Comparison of ENCODE assay signal across 15 cellular contexts in the genomic region with DNA sequence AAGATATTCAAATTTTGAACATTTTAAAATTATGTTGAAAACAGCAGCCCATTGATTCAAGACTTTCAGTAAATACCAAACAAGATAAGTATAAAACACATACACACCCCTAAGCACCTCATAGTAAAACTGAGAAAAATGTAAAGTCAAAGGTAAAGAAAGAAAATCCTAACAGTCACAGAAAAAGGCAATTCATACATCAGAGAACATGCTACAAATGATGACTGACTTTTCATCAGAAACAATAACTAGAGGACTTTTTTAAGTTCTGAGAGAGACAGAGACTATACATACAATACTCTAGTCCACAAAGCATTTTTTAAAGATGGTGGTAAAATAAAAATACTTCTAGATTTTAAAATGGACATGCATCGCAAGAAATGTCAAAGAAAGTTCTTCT.
DNase-seq lines count a peak whose midpoint lies in the region; ATAC-seq lines count a peak whose summit lies in the region.
"Had no signal": no experiment of that assay in that cellular context is flagged by ENCODE, and none has a peak within 500 bp of the region (broad histone marks: within the 10 kb centered on the region; RNA-seq: fewer than 3 reads in every experiment).

No MANE protein-coding gene starts in this region.

- no peaks in the 10 kb centered on the region for H3K36me3 Mint-ChIP-seq in activated CD4-positive, alpha-beta T cell treated with anti-CD3 and anti-CD28 coated beads, Interleukin-2, amount 10 ng/mL, durations not matched to agents 24 days and 14 days (ENCODE audit: low read depth)
- peaks cover 2% of the 10 kb centered on the region for H3K36me3 Mint-ChIP-seq in activated naive CD4-positive, alpha-beta T cell treated with anti-CD3 and anti-CD28 coated beads for 36 hours (ENCODE audit: low read depth)
- no peaks in the 10 kb centered on the region for H3K36me3 Mint-ChIP-seq in activated naive CD4-positive, alpha-beta T cell treated with anti-CD3 and anti-CD28 coated beads, Interleukin-2, amount 10 ng/mL, durations not matched to agents 7 days and 5 days
- peaks cover 15% of the 10 kb centered on the region for H3K36me3 Mint-ChIP-seq in activated naive CD8-positive, alpha-beta T cell treated with anti-CD3 and anti-CD28 coated beads for 36 hours
- H3K36me3 Mint-ChIP-seq in activated naive CD8-positive, alpha-beta T cell treated with anti-CD3 and anti-CD28 coated beads, Interleukin-2, amount 50 U/mL, for 24 hours (ENCODE audit: low read depth): no peaks in the 10 kb centered on the region
- H3K36me3 Mint-ChIP-seq: CD4-positive, alpha-beta memory T cell had no signal

- DNase-seq in activated CD4-positive, alpha-beta T cell treated with anti-CD3 and anti-CD28 coated beads, Interleukin-2, amount 10 ng/mL, durations not matched to agents 24 days and 14 days: no peak
- DNase-seq in activated CD4-positive, alpha-beta T cell treated with anti-CD3 and anti-CD28 coated beads, Interleukin-2, amount 50 U/mL, for 4 hours: no peak
- DNase-seq in activated naive CD4-positive, alpha-beta T cell treated with anti-CD3 and anti-CD28 coated beads for 36 hours: no peak
- DNase-seq in activated naive CD4-positive, alpha-beta T cell treated with anti-CD3 and anti-CD28 coated beads, Interleukin-2, amount 10 ng/mL, durations not matched to agents 7 days and 5 days: no peak
- DNase-seq in activated naive CD8-positive, alpha-beta T cell treated with anti-CD3 and anti-CD28 coated beads for 36 hours: no peak
- DNase-seq in activated naive CD8-positive, alpha-beta T cell treated with anti-CD3 and anti-CD28 coated beads, Interleukin-2, amount 50 U/mL, for 24 hours: no peak
- DNase-seq: C1 segment of cervical spinal cord; Calu3; CD4-positive, alpha-beta memory T cell; COR-L47; DMS53; DMS79 treated with DMSO at 0.1 percent for 48 hours; GF-D8; GOT3; HFFc6 had no signal

- H3K9me3 Mint-ChIP-seq in activated CD4-positive, alpha-beta T cell treated with anti-CD3 and anti-CD28 coated beads, Interleukin-2, amount 10 ng/mL, durations not matched to agents 24 days and 14 days: peaks cover 4% of the 10 kb centered on the region
- H3K9me3 Mint-ChIP-seq in activated naive CD4-positive, alpha-beta T cell treated with anti-CD3 and anti-CD28 coated beads for 36 hours: no peaks in the 10 kb centered on the region
- no peaks in the 10 kb centered on the region for H3K9me3 Mint-ChIP-seq in activated naive CD4-positive, alpha-beta T cell treated with anti-CD3 and anti-CD28 coated beads, Interleukin-2, amount 10 ng/mL, durations not matched to agents 7 days and 5 days
- H3K9me3 Mint-ChIP-seq in activated naive CD8-positive, alpha-beta T cell treated with anti-CD3 and anti-CD28 coated beads for 36 hours: peaks cover 3% of the 10 kb centered on the region
- no peaks in the 10 kb centered on the region for H3K9me3 Mint-ChIP-seq in activated naive CD8-positive, alpha-beta T cell treated with anti-CD3 and anti-CD28 coated beads, Interleukin-2, amount 50 U/mL, for 24 hours
- H3K9me3 Mint-ChIP-seq: CD4-positive, alpha-beta memory T cell; HFFc6 had no signal

- CTCF ChIA-PET in activated naive CD4-positive, alpha-beta T cell treated with anti-CD3 and anti-CD28 coated beads for 36 hours (lab: Charles Lee): interaction anchor here (0.6 to 1.8 kb wide), 3 partner anchors 13 to 120 kb away, joined by 3 to 6 read pairs (median 4); no protein-coding TSS in a partner anchor
- CTCF ChIA-PET in activated naive CD4-positive, alpha-beta T cell treated with anti-CD3 and anti-CD28 coated beads, Interleukin-2, amount 10 ng/mL, durations not matched to agents 7 days and 5 days (lab: Charles Lee): no interaction called here

- no peak for ATAC-seq in activated naive CD8-positive, alpha-beta T cell treated with anti-CD3 and anti-CD28 coated beads, Interleukin-2, amount 50 U/mL, for 24 hours

- intact Hi-C loops in activated CD4-positive, alpha-beta T cell treated with anti-CD3 and anti-CD28 coated beads, Interleukin-2, amount 10 ng/mL, durations not matched to agents 24 days and 14 days (cut with micrococcal nuclease): no loop called here
- intact Hi-C loops in activated naive CD4-positive, alpha-beta T cell treated with anti-CD3 and anti-CD28 coated beads for 36 hours (cut with micrococcal nuclease): no loop called here

- no peaks in the 10 kb centered on the region for H3K27me3 Mint-ChIP-seq in activated CD4-positive, alpha-beta T cell treated with anti-CD3 and anti-CD28 coated beads, Interleukin-2, amount 10 ng/mL, durations not matched to agents 24 days and 14 days
- peaks cover 4% of the 10 kb centered on the region for H3K27me3 Mint-ChIP-seq in activated naive CD4-positive, alpha-beta T cell treated with anti-CD3 and anti-CD28 coated beads for 36 hours (ENCODE audit: low read depth)
- H3K27me3 Mint-ChIP-seq in activated naive CD4-positive, alpha-beta T cell treated with anti-CD3 and anti-CD28 coated beads, Interleukin-2, amount 10 ng/mL, durations not matched to agents 7 days and 5 days: no peaks in the 10 kb centered on the region
- peaks cover 38% of the 10 kb centered on the region for H3K27me3 Mint-ChIP-seq in activated naive CD8-positive, alpha-beta T cell treated with anti-CD3 and anti-CD28 coated beads for 36 hours
- H3K27me3 Mint-ChIP-seq in activated naive CD8-positive, alpha-beta T cell treated with anti-CD3 and anti-CD28 coated beads, Interleukin-2, amount 50 U/mL, for 24 hours: peaks cover 18% of the 10 kb centered on the region

- peaks cover 17% of the 10 kb centered on the region for H3K4me1 Mint-ChIP-seq in activated CD4-positive, alpha-beta T cell treated with anti-CD3 and anti-CD28 coated beads, Interleukin-2, amount 10 ng/mL, durations not matched to agents 24 days and 14 days
- peaks cover 70% of the 10 kb centered on the region for H3K4me1 Mint-ChIP-seq in activated naive CD4-positive, alpha-beta T cell treated with anti-CD3 and anti-CD28 coated beads for 36 hours (ENCODE audit: low read depth)
- H3K4me1 Mint-ChIP-seq in activated naive CD4-positive, alpha-beta T cell treated with anti-CD3 and anti-CD28 coated beads, Interleukin-2, amount 10 ng/mL, durations not matched to agents 7 days and 5 days: peaks cover 2% of the 10 kb centered on the region
- H3K4me1 Mint-ChIP-seq in activated naive CD8-positive, alpha-beta T cell treated with anti-CD3 and anti-CD28 coated beads for 36 hours: peaks cover 30% of the 10 kb centered on the region
- peaks cover 48% of the 10 kb centered on the region for H3K4me1 Mint-ChIP-seq in activated naive CD8-positive, alpha-beta T cell treated with anti-CD3 and anti-CD28 coated beads, Interleukin-2, amount 50 U/mL, for 24 hours
- H3K4me1 Mint-ChIP-seq: CD4-positive, alpha-beta memory T cell had no signal

- H3K27ac Mint-ChIP-seq in activated CD4-positive, alpha-beta T cell treated with anti-CD3 and anti-CD28 coated beads, Interleukin-2, amount 10 ng/mL, durations not matched to agents 24 days and 14 days: peak overlapping the region; percentile 46
- H3K27ac Mint-ChIP-seq in activated naive CD4-positive, alpha-beta T cell treated with anti-CD3 and anti-CD28 coated beads for 36 hours: peak overlapping the region; percentile 69
- H3K27ac Mint-ChIP-seq in activated naive CD4-positive, alpha-beta T cell treated with anti-CD3 and anti-CD28 coated beads, Interleukin-2, amount 10 ng/mL, durations not matched to agents 7 days and 5 days: no peak overlapping the region
- peak overlapping the region; percentile 9 for H3K27ac Mint-ChIP-seq in activated naive CD8-positive, alpha-beta T cell treated with anti-CD3 and anti-CD28 coated beads for 36 hours
- H3K27ac Mint-ChIP-seq in activated naive CD8-positive, alpha-beta T cell treated with anti-CD3 and anti-CD28 coated beads, Interleukin-2, amount 50 U/mL, for 24 hours: peak overlapping the region; percentile 32
- H3K27ac Mint-ChIP-seq: CD4-positive, alpha-beta memory T cell; HFFc6 had no signal

- H3K4me3 Mint-ChIP-seq in activated CD4-positive, alpha-beta T cell treated with anti-CD3 and anti-CD28 coated beads, Interleukin-2, amount 10 ng/mL, durations not matched to agents 24 days and 14 days: no peak overlapping the region
- no peak overlapping the region for H3K4me3 Mint-ChIP-seq in activated naive CD4-positive, alpha-beta T cell treated with anti-CD3 and anti-CD28 coated beads for 36 hours
- H3K4me3 Mint-ChIP-seq in activated naive CD4-positive, alpha-beta T cell treated with anti-CD3 and anti-CD28 coated beads, Interleukin-2, amount 10 ng/mL, durations not matched to agents 7 days and 5 days: no peak overlapping the region
- H3K4me3 Mint-ChIP-seq in activated naive CD8-positive, alpha-beta T cell treated with anti-CD3 and anti-CD28 coated beads for 36 hours: no peak overlapping the region
- no peak overlapping the region for H3K4me3 Mint-ChIP-seq in activated naive CD8-positive, alpha-beta T cell treated with anti-CD3 and anti-CD28 coated beads, Interleukin-2, amount 50 U/mL, for 24 hours
- H3K4me3 Mint-ChIP-seq: CD4-positive, alpha-beta memory T cell; HFFc6 had no signal
